Comparison of ENCODE assay signal across 17 cellular contexts in genomic region chr4:118983293-118983692, GRCh38.
"Had no signal": no experiment of that assay in that cellular context is flagged by ENCODE, and none has a peak within 500 bp of the region (broad histone marks: within the 10 kb centered on the region; RNA-seq: fewer than 3 reads in every experiment).

No MANE protein-coding gene starts in this region.

- H3K9me3 Mint-ChIP-seq: naive thymus-derived CD4-positive, alpha-beta T cell had no signal

- H3K27me3 ChIP-seq: testis had no signal

- H3K4me3 ChIP-seq: lung, smooth muscle cell, testis had no signal

- DNase-seq: activated CD4-positive, alpha-beta T cell treated with anti-CD3 and anti-CD28 coated beads for 1 hour; activated CD4-positive, alpha-beta T cell treated with anti-CD3 and anti-CD28 coated beads, Interleukin-2, amount 50 U/mL, for 4 hours; activated naive CD4-positive, alpha-beta T cell treated with Interleukin-2 at 50 U/mL for 16 hours; activated T-cell treated with anti-CD3 and anti-CD28 coated beads for 4 hours; anterior cingulate cortex; head of caudate nucleus; left cardiac atrium; naive thymus-derived CD4-positive, alpha-beta T cell; SK-N-SH; stimulated activated naive CD8-positive, alpha-beta T cell treated with anti-CD3 and anti-CD28 coated beads, Interleukin-15, Interleukin-2, amounts not matched to agents 100 U/mL and 50 U/mL, for 24 hours; T-helper 1 cell; T1000; testis had no signal

- H3K4me3 Mint-ChIP-seq: naive thymus-derived CD4-positive, alpha-beta T cell had no signal

- H3K36me3 Mint-ChIP-seq: naive thymus-derived CD4-positive, alpha-beta T cell had no signal

- ATAC-seq: esophagus mucosa; left cardiac atrium; naive thymus-derived CD4-positive, alpha-beta T cell; stimulated activated naive CD8-positive, alpha-beta T cell treated with anti-CD3 and anti-CD28 coated beads, Interleukin-15, Interleukin-2, amounts not matched to agents 100 U/mL and 50 U/mL, for 24 hours had no signal

- H3K4me1 ChIP-seq: parathyroid adenoma had no signal

- H3K27ac ChIP-seq: parathyroid adenoma, testis had no signal

- H3K9ac ChIP-seq: parathyroid adenoma, SK-N-SH had no signal

- H3K9me3 ChIP-seq: SK-N-SH, testis had no signal

- H3K27ac Mint-ChIP-seq: naive thymus-derived CD4-positive, alpha-beta T cell had no signal
